In the genomic region with DNA sequence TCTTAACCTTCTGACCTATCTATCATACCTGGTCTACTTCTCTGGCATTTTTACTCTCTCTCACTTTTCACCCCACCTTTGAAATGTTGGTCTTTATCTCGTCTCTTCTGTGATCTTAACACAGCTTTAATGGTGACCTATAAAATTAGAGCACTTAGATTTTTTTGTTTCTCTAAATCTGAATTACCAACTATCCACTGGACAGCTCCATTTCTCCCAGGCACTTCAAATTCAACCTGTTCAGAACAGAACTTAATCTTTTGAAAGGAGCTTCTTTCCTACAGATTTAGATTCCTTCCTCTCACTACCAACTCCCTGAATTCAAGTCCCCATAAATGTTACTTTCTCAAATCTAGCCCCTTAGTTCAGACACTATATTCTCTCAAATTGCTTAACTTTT, we compare ENCODE assay signal across 26 cellular contexts. TPM values are rescaled to one million over a fixed set of nuclear protein-coding genes. Genes with fewer than 3 reads are reported as not detected.
DNase-seq lines count a peak whose midpoint lies in the region; ATAC-seq, FAIRE-seq and TF ChIP-seq lines count a peak whose summit lies in the region.
"Had no signal": no experiment of that assay in that cellular context is flagged by ENCODE, and none has a peak within 500 bp of the region (broad histone marks: within the 10 kb centered on the region; RNA-seq: fewer than 3 reads in every experiment).

No MANE protein-coding gene starts in this region.

- TF ChIP-seq CTCF in MCF 10A (IDR thresholded peaks at IDR 0.05; ENCODE audit: unreplicated experiment) (no peak), mammary epithelial cell (conservative IDR thresholded peaks at IDR 0.05 in 1 of 2, IDR thresholded peaks at IDR 0.05 in 1 of 2; ENCODE audit: extremely low read depth in 1 of 2, insufficient read depth in 1 of 2, low read depth in 1 of 2, low read length in 2 of 2) (no peak), K562 (IDR thresholded peaks at IDR 0.05 in 2 of 3, conservative IDR thresholded peaks at IDR 0.05 in 1 of 3; ENCODE audit: insufficient read depth in 2 of 3, low read depth in 1 of 3, low read length in 3 of 3) (no peak), progenitor cell of endocrine pancreas (IDR thresholded peaks at IDR 0.05; ENCODE audit: unreplicated experiment) (no peak)

- TF ChIP-seq POLR2A in K562 (conservative IDR thresholded peaks at IDR 0.05): no peak
- TF ChIP-seq POLR2A in erythroblast (IDR thresholded peaks at IDR 0.05; ENCODE audit: low read length): no peak

- H3K4me1 ChIP-seq in mammary epithelial cell (ENCODE audit: insufficient read depth, low read length) (no peaks in the 10 kb centered on the region), K562 (replicated peaks in 1 of 2; ENCODE audit: control insufficient read depth in 2 of 2, insufficient read depth in 2 of 2, low read length in 2 of 2) (no peaks in the 10 kb centered on the region), aorta (ENCODE audit: control insufficient read depth in 1 of 2, insufficient read depth in 2 of 2, low read length in 2 of 2) (peaks cover 0 to 5% of the 10 kb centered on the region in 2 donors)
- H3K4me1 ChIP-seq: SJCRH30, suprapubic skin, upper lobe of left lung had no signal

- H3K27ac Mint-ChIP-seq in MCF 10A (ENCODE audit: low read depth, unreplicated experiment): peak overlapping the region; percentile 36
- peak overlapping the region; percentile 43 for H3K27ac Mint-ChIP-seq in progenitor cell of endocrine pancreas
- H3K27ac Mint-ChIP-seq: B cell; stimulated activated memory B cell treated with anti-CD40 and anti-IgM and Interleukin-4, amounts not matched to agents 10 μg/mL and 1 μg/mL and 100 μg/mL, for 72 hours had no signal

- H3K9ac ChIP-seq in mammary epithelial cell (ENCODE audit: insufficient read depth, low read length): no peak overlapping the region
- H3K9ac ChIP-seq in K562 (ENCODE audit: insufficient read depth in 1 of 2, low read depth in 2 of 2, low read length in 2 of 2): no peak overlapping the region

- H2AFZ ChIP-seq in mammary epithelial cell (ENCODE audit: low read depth, low read length) (no peak overlapping the region), K562 (ENCODE audit: low read depth, low read length) (no peak overlapping the region)

- POLR2A ChIA-PET in MCF 10A (lab: Yijun Ruan, JAX): interaction anchor here (0.6 kb wide), 1 partner anchor 33 kb away, joined by 3 read pairs; no protein-coding TSS in a partner anchor
- POLR2A ChIA-PET in K562 (lab: Yijun Ruan, JAX): interaction anchor here (1.0 to 2.8 kb wide), 5 partner anchors 9 to 22 kb away, joined by 3 to 15 read pairs (median 13); partner anchors contain the start of gene MTFR2

- in situ Hi-C loops in mammary epithelial cell (cut with MboI; ENCODE audit: low sequenced_read_pairs in 2 of 2) (no loop called here), K562 (cut with MboI) (no loop called here)

- H3K27ac ChIP-seq in mammary epithelial cell (ENCODE audit: insufficient read depth, low read depth, low read length) (no peak overlapping the region), K562 (ENCODE audit: extremely low read depth, low read depth, low read length) (no peak overlapping the region), aorta (ENCODE audit: low read depth in 1 of 2, low read length in 2 of 2) (no peak overlapping the region)
- H3K27ac ChIP-seq: left ventricle myocardium inferior, SJCRH30, suprapubic skin, upper lobe of left lung, VCaP had no signal

- dilution Hi-C loops in mammary epithelial cell (cut with HindIII; ENCODE audit: low sequenced_read_pairs): no loop called here

- TF ChIP-seq RAD21 in Ishikawa (IDR thresholded peaks at IDR 0.05; ENCODE audit: low read depth) (no peak), K562 (CRISPR knock-in tag; conservative IDR thresholded peaks at IDR 0.05 in 1 of 2, IDR thresholded peaks at IDR 0.05 in 1 of 2) (no peak)

- H3K9me1 ChIP-seq in K562 (ENCODE audit: control insufficient read depth, insufficient read depth, low read length): no peaks in the 10 kb centered on the region

- H3K27me3 ChIP-seq in mammary epithelial cell (ENCODE audit: insufficient read depth, low read length) (no peaks in the 10 kb centered on the region), K562 (ENCODE audit: control insufficient read depth in 2 of 2, insufficient read depth in 2 of 2, low read length in 2 of 2) (no peaks in the 10 kb centered on the region), aorta (ENCODE audit: control insufficient read depth in 1 of 2, insufficient read depth in 2 of 2, low read length in 1 of 2) (no peaks in the 10 kb centered on the region)
- H3K27me3 ChIP-seq: SJCRH30, suprapubic skin, upper lobe of left lung had no signal

- H3K9me3 Mint-ChIP-seq in MCF 10A (ENCODE audit: unreplicated experiment) (no peaks in the 10 kb centered on the region), progenitor cell of endocrine pancreas (ENCODE audit: low read depth) (no peaks in the 10 kb centered on the region)
- H3K9me3 Mint-ChIP-seq: stimulated activated memory B cell treated with anti-CD40 and anti-IgM and Interleukin-4, amounts not matched to agents 10 μg/mL and 1 μg/mL and 100 μg/mL, for 72 hours had no signal

- peaks cover 98% of the 10 kb centered on the region for H3K36me3 Mint-ChIP-seq in MCF 10A (ENCODE audit: insufficient read depth, unreplicated experiment)
- peaks cover 33% of the 10 kb centered on the region for H3K36me3 Mint-ChIP-seq in progenitor cell of endocrine pancreas (ENCODE audit: insufficient read depth)

- BruUV-seq in MCF 10A (replicated peaks; lab: Mats Ljungman, UMichigan) (no TSS peak), mammary epithelial cell (replicated peaks; lab: Mats Ljungman, UMichigan) (no TSS peak), K562 (replicated peaks; lab: Mats Ljungman, UMichigan) (no TSS peak)

- H3K79me2 ChIP-seq in mammary epithelial cell (ENCODE audit: insufficient read depth, low read length) (peaks cover 83% of the 10 kb centered on the region), K562 (ENCODE audit: control insufficient read depth, insufficient read depth, low read length) (peaks cover 69% of the 10 kb centered on the region)

- CTCF ChIA-PET in MCF 10A (lab: Yijun Ruan, JAX) (interaction anchor here (1.0 kb wide), 1 partner anchor 14 kb away, joined by 3 read pairs; no protein-coding TSS in a partner anchor), mammary epithelial cell (lab: Charles Lee; ENCODE audit: low non-redundant PET) (no interaction called here), K562 (lab: Yijun Ruan, JAX; ENCODE audit: low intra/inter-chr PET ratio) (no interaction called here)

- H3K4me3 ChIP-seq in mammary epithelial cell (replicated peaks in 1 of 3; ENCODE audit: insufficient read depth in 1 of 3, low read depth in 2 of 3, low read length in 3 of 3) (no peak overlapping the region), K562 (no peak overlapping the region), aorta (ENCODE audit: low read length in 2 of 2) (no peak overlapping the region)
- H3K4me3 ChIP-seq: left ventricle myocardium inferior, SJCRH30, suprapubic skin, upper lobe of left lung had no signal

- no peak for TF ChIP-seq EP300 in Ishikawa (IDR thresholded peaks at IDR 0.05; ENCODE audit: borderline replicate concordance)
- TF ChIP-seq EP300 in K562 (IDR thresholded peaks at IDR 0.05; ENCODE audit: low read length): no peak

- H4K20me1 ChIP-seq in mammary epithelial cell (ENCODE audit: insufficient read depth, low read length): no peaks in the 10 kb centered on the region
- H4K20me1 ChIP-seq in K562 (replicated peaks; ENCODE audit: control insufficient read depth, insufficient read depth, low read length): peaks cover 9% of the 10 kb centered on the region

- no peak overlapping the region for H3K4me2 ChIP-seq in mammary epithelial cell (ENCODE audit: insufficient read depth, low read depth, low read length)
- no peak overlapping the region for H3K4me2 ChIP-seq in K562 (ENCODE audit: insufficient read depth, low read length)

- WGBS in mammary epithelial cell (ENCODE audit: low coverage, missing lambda C conversion rate): 93% methylated on average over 1 of the region's 1 CpG
- WGBS in K562 (ENCODE audit: insufficient coverage, low coverage, missing lambda C conversion rate): 97% methylated on average over 1 of the region's 1 CpG
- 88 to 97% methylated on average over 1 of the region's 1 CpG for WGBS in aorta, 2 donors

- intact Hi-C loops in MCF 10A (cut with micrococcal nuclease) (no loop called here), mammary epithelial cell (cut with micrococcal nuclease) (no loop called here), K562 (cut with micrococcal nuclease) (no loop called here), aorta (cut with DNase I) (no loop called here)

- H3K4me3 Mint-ChIP-seq in MCF 10A (ENCODE audit: unreplicated experiment) (no peak overlapping the region), progenitor cell of endocrine pancreas (ENCODE audit: low read depth) (no peak overlapping the region)
- H3K4me3 Mint-ChIP-seq: B cell; stimulated activated memory B cell treated with anti-CD40 and anti-IgM and Interleukin-4, amounts not matched to agents 10 μg/mL and 1 μg/mL and 100 μg/mL, for 72 hours had no signal

- no peak for DNase-seq in MCF 10A (ENCODE audit: unreplicated experiment)
- no peak for DNase-seq in mammary epithelial cell
- DNase-seq in K562 (ENCODE audit: extremely low read depth in 1 of 4, low spot score in 3 of 4): no peak
- DNase-seq in progenitor cell of endocrine pancreas (ENCODE audit: low spot score, unreplicated experiment): no peak
- no peak for DNase-seq in HPDE6-E6E7 (ENCODE audit: extremely low spot score)
- no peak for DNase-seq in aorta
- DNase-seq in erythroblast (lab: John Stamatoyannopoulos, UW): no peak
- DNase-seq: ACHN; activated CD4-positive, alpha-beta T cell treated with anti-CD3 and anti-CD28 coated beads for 4 hours; caudate nucleus; COR-L47; DMS79; glutamatergic neuron; islet precursor cell; left ventricle myocardium inferior; SJCRH30; SW 1271; T1000; upper lobe of left lung had no signal

- H3K27me3 Mint-ChIP-seq in MCF 10A (ENCODE audit: insufficient read depth, unreplicated experiment) (no peaks in the 10 kb centered on the region), progenitor cell of endocrine pancreas (no peaks in the 10 kb centered on the region)
- H3K27me3 Mint-ChIP-seq: B cell; stimulated activated memory B cell treated with anti-CD40 and anti-IgM and Interleukin-4, amounts not matched to agents 10 μg/mL and 1 μg/mL and 100 μg/mL, for 72 hours had no signal

- ATAC-seq in K562 (no peak; the same call in 2 of the 3 replicates), aorta (ENCODE audit: low FRiP score) (no peak)
- ATAC-seq: stimulated activated memory B cell treated with anti-CD40 and anti-IgM and Interleukin-4, amounts not matched to agents 10 μg/mL and 1 μg/mL and 100 μg/mL, for 72 hours had no signal

- no peaks in the 10 kb centered on the region for H3K9me3 ChIP-seq in mammary epithelial cell (replicated peaks; ENCODE audit: insufficient read depth, low read length)
- no peaks in the 10 kb centered on the region for H3K9me3 ChIP-seq in K562 (replicated peaks; ENCODE audit: control insufficient read depth, insufficient read depth, low read depth, low read length)
- no peaks in the 10 kb centered on the region for H3K9me3 ChIP-seq in aorta (ENCODE audit: control insufficient read depth, low read length)
- H3K9me3 ChIP-seq: left ventricle myocardium inferior, SJCRH30, suprapubic skin, upper lobe of left lung had no signal

- H3K4me1 Mint-ChIP-seq in MCF 10A (ENCODE audit: insufficient read depth, unreplicated experiment): peaks cover 11% of the 10 kb centered on the region
- no peaks in the 10 kb centered on the region for H3K4me1 Mint-ChIP-seq in progenitor cell of endocrine pancreas (ENCODE audit: low read depth)
- H3K4me1 Mint-ChIP-seq: B cell had no signal

- FAIRE-seq in K562 (lab: Jason Lieb, UNC): no peak
- FAIRE-seq: G401.6, H54 had no signal

- H3K36me3 ChIP-seq in mammary epithelial cell (ENCODE audit: insufficient read depth, low read length): peaks cover 68% of the 10 kb centered on the region
- peaks cover 100% of the 10 kb centered on the region for H3K36me3 ChIP-seq in K562 (ENCODE audit: control insufficient read depth, insufficient read depth, low read length)
- H3K36me3 ChIP-seq in aorta (ENCODE audit: control insufficient read depth in 1 of 2, insufficient read depth in 2 of 2, low read length in 1 of 2): peaks cover 2 to 5% of the 10 kb centered on the region in 2 donors

RNA-seq across cellular contexts. Expression of gene MTFR2, which starts 15.0 kb away (rescaled TPM):
- total RNA-seq in MCF 10A (2022): 5.2 and 6.0 TPM in 2 replicates
- total RNA-seq in mammary epithelial cell: 1 to 10 TPM; 2.0 to 7.3 TPM
- polyA plus RNA-seq in mammary epithelial cell: 13.2 TPM
- 7.3 TPM for polyA minus RNA-seq in mammary epithelial cell
- 37.8 and 63.0 TPM in 2 replicates for total RNA-seq in K562 (2011; cell fraction: chromatin; rRNA removed; ENCODE audit: low replicate concordance)
- total RNA-seq in K562 (2011; cell fraction: nucleolus; rRNA removed): 19.2 and 24.3 TPM in 2 replicates
- 26.3 and 35.2 TPM in 2 replicates for total RNA-seq in K562 (2011; cell fraction: nucleoplasm; rRNA removed)
- total RNA-seq in K562 (2014; rRNA removed): 10.0 and 10.1 TPM in 2 replicates
- 25.0 and 31.3 TPM in 2 replicates for total RNA-seq in K562 (2014; rRNA removed; fragmentation: Illumina TruSeq; extraction: Trizol)
- total RNA-seq in K562 (2015; rRNA removed; fragmentation: Illumina TruSeq; extraction: Trizol): 17.2 and 17.3 TPM in 2 replicates
- total RNA-seq in K562 (2021): 25.7 and 29.1 TPM in 2 replicates
- polyA plus RNA-seq in K562 (2011; rRNA removed): 46.7 and 60.1 TPM in 2 replicates
- 45.1 and 49.3 TPM in 2 replicates for polyA plus RNA-seq in K562 (2011; cell fraction: cytosol; rRNA removed)
- polyA plus RNA-seq in K562 (2011; cell fraction: nucleus; rRNA removed): 41.8 and 51.2 TPM in 2 replicates
- polyA plus RNA-seq in K562 (2012): 25.7 and 27.7 TPM in 2 replicates
- polyA plus RNA-seq in K562 (2014; fragmentation: Illumina TruSeq; extraction: Trizol): 44.7 and 63.3 TPM in 2 replicates
- polyA plus RNA-seq in K562 (2014; fragmentation: Nextera tagmentation; extraction: Ambion mirVana): 10 to 100 TPM; 45.9 to 49.7 TPM
- polyA plus RNA-seq in K562 (2014; rRNA removed): 44.6 and 51.8 TPM in 2 replicates
- 33.7 and 33.9 TPM in 2 replicates for polyA minus RNA-seq in K562 (2011; rRNA and poly(A)+ RNA removed)
- 7.5 and 13.0 TPM in 2 replicates for polyA minus RNA-seq in K562 (2011; cell fraction: cytosol; rRNA and poly(A)+ RNA removed)
- 29.8 and 32.0 TPM in 2 replicates for polyA minus RNA-seq in K562 (2011; cell fraction: nucleus; rRNA and poly(A)+ RNA removed)
- 2.9 and 3.8 TPM in 2 replicates for total RNA-seq in progenitor cell of endocrine pancreas
- under 1 TPM; 0.39 to 0.60 TPM for total RNA-seq in aorta
- polyA plus RNA-seq in aorta: under 1 TPM in 1 of 2 donors, not detected in 1; 0.56 TPM

RNA-seq across cellular contexts. Expression of gene BCLAF1, which starts 24.5 kb away (rescaled TPM):
- total RNA-seq in MCF 10A (2022) (175 and 178 TPM in 2 replicates), mammary epithelial cell (100 to 1,000 TPM; 104 to 143 TPM), K562 (2014; rRNA removed) (182 and 286 TPM in 2 replicates), K562 (2014; rRNA removed; fragmentation: Illumina TruSeq; extraction: Trizol) (206 and 262 TPM in 2 replicates), K562 (2015; rRNA removed; fragmentation: Illumina TruSeq; extraction: Trizol) (253 and 263 TPM in 2 replicates), K562 (2021) (144 and 165 TPM in 2 replicates), progenitor cell of endocrine pancreas (256 and 265 TPM in 2 replicates), aorta (100 to 1,000 TPM; 132 to 134 TPM)
- polyA plus RNA-seq in mammary epithelial cell (38.0 TPM), K562 (2011; rRNA removed) (96.1 and 102 TPM in 2 replicates), K562 (2014; fragmentation: Illumina TruSeq; extraction: Trizol) (165 and 195 TPM in 2 replicates), K562 (2014; fragmentation: Nextera tagmentation; extraction: Ambion mirVana) (10 to 100 TPM; 65.4 to 87.3 TPM), K562 (2014; rRNA removed) (93.8 and 116 TPM in 2 replicates), aorta (10 to 100 TPM; 15.3 to 32.0 TPM)
- 90.0 TPM for polyA minus RNA-seq in mammary epithelial cell
- total RNA-seq in K562 (2011; cell fraction: chromatin; rRNA removed; ENCODE audit: low replicate concordance): 137 and 633 TPM in 2 replicates
- total RNA-seq in K562 (2011; cell fraction: nucleolus; rRNA removed): 47.0 and 65.4 TPM in 2 replicates
- total RNA-seq in K562 (2011; cell fraction: nucleoplasm; rRNA removed): 148 and 223 TPM in 2 replicates
- polyA plus RNA-seq in K562 (2011; cell fraction: cytosol; rRNA removed): 23.3 and 33.3 TPM in 2 replicates
- 105 and 150 TPM in 2 replicates for polyA plus RNA-seq in K562 (2011; cell fraction: nucleus; rRNA removed)
- 53.6 and 80.8 TPM in 2 replicates for polyA plus RNA-seq in K562 (2012)
- polyA minus RNA-seq in K562 (2011; rRNA and poly(A)+ RNA removed): 302 and 350 TPM in 2 replicates
- 82.9 and 149 TPM in 2 replicates for polyA minus RNA-seq in K562 (2011; cell fraction: cytosol; rRNA and poly(A)+ RNA removed)
- polyA minus RNA-seq in K562 (2011; cell fraction: nucleus; rRNA and poly(A)+ RNA removed): 169 and 344 TPM in 2 replicates
